In genomic region chr17:46833840-46834208, GRCh38 we compare ENCODE assay signal across 18 cellular contexts. TPM values are rescaled to one million over a fixed set of nuclear protein-coding genes. Genes with fewer than 3 reads are reported as not detected.
"Had no signal": no experiment of that assay in that cellular context is flagged by ENCODE, and none has a peak within 500 bp of the region (broad histone marks: within the 10 kb centered on the region; RNA-seq: fewer than 3 reads in every experiment).

No MANE protein-coding gene starts in this region.

- DNase-seq: activated CD4-positive, alpha-beta T cell treated with anti-CD3 and anti-CD28 coated beads for 1 hour; activated CD8-positive, alpha-beta memory T cell treated with anti-CD3 and anti-CD28 coated beads for 24 hours; activated CD8-positive, alpha-beta memory T cell treated with anti-CD3 and anti-CD28 coated beads, Interleukin-2, amount 50 U/mL, for 48 hours; activated effector memory CD4-positive, alpha-beta T cell treated with Interleukin-2 at 50 U/mL for 16 hours; activated naive CD4-positive, alpha-beta T cell treated with anti-CD3 and anti-CD28 coated beads, Interleukin-2, amount 50 U/mL, for 16 hours; gastrocnemius medialis; left ventricle myocardium inferior; stimulated activated naive B cell treated with anti-CD40 and anti-IgM and Interleukin-4, amounts not matched to agents 10 μg/mL and 1 μg/mL and 100 μg/mL, for 72 hours; T-helper 17 cell; upper lobe of right lung had no signal

- H3K27ac Mint-ChIP-seq: memory B cell; stimulated activated naive B cell treated with anti-CD40 and anti-IgM and Interleukin-4, amounts not matched to agents 10 μg/mL and 1 μg/mL and 100 μg/mL, for 72 hours; T-helper 17 cell had no signal

- H3K4me3 Mint-ChIP-seq: memory B cell; naive thymus-derived CD8-positive, alpha-beta T cell; stimulated activated naive B cell treated with anti-CD40 and anti-IgM and Interleukin-4, amounts not matched to agents 10 μg/mL and 1 μg/mL and 100 μg/mL, for 72 hours; T-helper 17 cell had no signal

- H3K4me1 ChIP-seq: gastrocnemius medialis, left ventricle myocardium inferior, upper lobe of right lung had no signal

- H3K27me3 ChIP-seq: cardiac muscle cell, upper lobe of right lung had no signal

- H3K27ac ChIP-seq: cardiac muscle cell, gastrocnemius medialis, left ventricle myocardium inferior, spleen, upper lobe of right lung, VCaP had no signal

- H3K4me3 ChIP-seq: cardiac muscle cell, gastrocnemius medialis, left ventricle myocardium inferior, spleen, upper lobe of right lung had no signal

- H3K36me3 ChIP-seq: cardiac muscle cell, gastrocnemius medialis, left ventricle myocardium inferior, spleen, upper lobe of right lung had no signal

- H3K36me3 Mint-ChIP-seq: memory B cell; naive thymus-derived CD8-positive, alpha-beta T cell; stimulated activated naive B cell treated with anti-CD40 and anti-IgM and Interleukin-4, amounts not matched to agents 10 μg/mL and 1 μg/mL and 100 μg/mL, for 72 hours had no signal

- H3K9me3 Mint-ChIP-seq: memory B cell; stimulated activated naive B cell treated with anti-CD40 and anti-IgM and Interleukin-4, amounts not matched to agents 10 μg/mL and 1 μg/mL and 100 μg/mL, for 72 hours had no signal

- H3K9me3 ChIP-seq: gastrocnemius medialis, left ventricle myocardium inferior, spleen, upper lobe of right lung had no signal

- ATAC-seq: gastrocnemius medialis; naive thymus-derived CD8-positive, alpha-beta T cell; stimulated activated naive B cell treated with anti-CD40 and anti-IgM and Interleukin-4, amounts not matched to agents 10 μg/mL and 1 μg/mL and 100 μg/mL, for 72 hours; T-helper 17 cell; upper lobe of right lung had no signal

RNA-seq across cellular contexts. Expression of gene WNT3, which starts 15.3 kb away (rescaled TPM):
- total RNA-seq: naive thymus-derived CD8-positive, alpha-beta T cell; T-helper 17 cell had no signal
- polyA plus RNA-seq: naive thymus-derived CD8-positive, alpha-beta T cell had no signal

RNA-seq across cellular contexts. Expression of gene WNT9B, which starts 17.6 kb away (rescaled TPM):
- total RNA-seq: cardiac muscle cell; dermis microvascular lymphatic vessel endothelial cell; epithelial cell of proximal tubule; kidney epithelial cell; naive thymus-derived CD8-positive, alpha-beta T cell; T-helper 17 cell had no signal
- polyA plus RNA-seq: naive thymus-derived CD8-positive, alpha-beta T cell had no signal
